ENCODE assay signal across 8 cellular contexts in genomic region chr3:9769426-9770275, GRCh38. TPM values are rescaled to one million over a fixed set of nuclear protein-coding genes. Genes with fewer than 3 reads are reported as not detected.
DNase-seq lines count a peak whose midpoint lies in the region; ATAC-seq and TF ChIP-seq lines count a peak whose summit lies in the region.

Gene CAMK1 (minus strand): TSS chr3:9769947. CDS start chr3:9767749, 2,198 bp downstream.

- peak within 1 kb of the TSS; percentile 72 for H3K4me3 Mint-ChIP-seq in activated naive CD8-positive, alpha-beta T cell

- peaks cover 3% of the 10 kb centered on the region for H3K36me3 ChIP-seq in neuron (ENCODE audit: insufficient read depth, low read length)
- peaks cover 0 to 15% (median 12%) of the 10 kb centered on the region in 3 donors for H3K36me3 ChIP-seq in tibial artery

- H3K27me3 ChIP-seq in neuron (ENCODE audit: insufficient read depth, low read length) (no peaks in the 10 kb centered on the region), tibial artery (no peaks in the 10 kb centered on the region)

- TF ChIP-seq CTCF in GM12864 (IDR thresholded peaks at IDR 0.05; ENCODE audit: low read depth, low read length, missing control alignments) (no peak), tibial artery (IDR thresholded peaks at IDR 0.05) (no peak)

- peaks cover 15% of the 10 kb centered on the region for H3K4me1 Mint-ChIP-seq in activated naive CD8-positive, alpha-beta T cell (ENCODE audit: low read depth)

- intact Hi-C loops in tibial artery (cut with DNase I; ENCODE audit: low total_unique reads) = loop anchor here (2.0 kb wide), 1 partner anchor 23 kb away; the partner anchor contains the start of genes ARPC4 and TADA3

- ATAC-seq in HG03039 (IDR thresholded peaks at IDR 0.05; ENCODE audit: unreplicated experiment) (peak; percentile 72), GM18867 (IDR thresholded peaks at IDR 0.05; ENCODE audit: unreplicated experiment) (no peak)

- peak within 1 kb of the TSS; percentile 41 for H3K4me3 ChIP-seq in GM12864 (ENCODE audit: low read depth, low read length)
- peak within 1 kb of the TSS; percentile 25 for H3K4me3 ChIP-seq in neuron (ENCODE audit: low read length)
- peak within 1 kb of the TSS; percentile 68 to 76 for H3K4me3 ChIP-seq in tibial artery

- H3K4me1 ChIP-seq in neuron (ENCODE audit: insufficient read depth, low read length) = no peaks in the 10 kb centered on the region
- peaks cover 0 to 38% (median 25%) of the 10 kb centered on the region in 4 donors for H3K4me1 ChIP-seq in tibial artery

- no peaks in the 10 kb centered on the region for H3K9me3 Mint-ChIP-seq in activated naive CD8-positive, alpha-beta T cell (ENCODE audit: low read depth)

- H3K36me3 Mint-ChIP-seq in activated naive CD8-positive, alpha-beta T cell = no peaks in the 10 kb centered on the region

- peak within 1 kb of the TSS; percentile 87 to 93 for H3K27ac ChIP-seq in tibial artery

- no peaks in the 10 kb centered on the region for H3K27me3 Mint-ChIP-seq in activated naive CD8-positive, alpha-beta T cell

- peak within 1 kb of the TSS; percentile 54 for H3K27ac Mint-ChIP-seq in activated naive CD8-positive, alpha-beta T cell

- H3K9me3 ChIP-seq in neuron (ENCODE audit: low read length) = no peaks in the 10 kb centered on the region
- H3K9me3 ChIP-seq in tibial artery = no peaks in the 10 kb centered on the region

- no peak for DNase-seq in GM12864 (ENCODE audit: low read depth)
- peak; percentile 35 to 74 for DNase-seq in SHP77 (lab: John Stamatoyannopoulos, UW)
- no peak for DNase-seq in glomerular endothelial cell (ENCODE audit: extremely low read depth, low read depth, low spot score)
- peak; percentile 85 to 92 for DNase-seq in tibial artery

- H2AFZ ChIP-seq in neuron (ENCODE audit: low read depth, low read length) = no peak within 1 kb of the TSS

RNA-seq across cellular contexts. Expression of gene CAMK1, which starts in this region (rescaled TPM):
- total RNA-seq in glomerular endothelial cell = 16.5 and 28.8 TPM in 2 replicates

Comparison
In these comparisons a context has a peak if more than half of its experiments do, and no peak if none do; other contexts are left out.
1. DNase-seq: peak in SHP77 (2 of 2) and tibial artery (2 of 2); none in GM12864 (single experiment) and glomerular endothelial cell (single experiment).
2. Peak in every context shown above with its lines, with median percentiles within 50 percentile points of each other: H3K4me3 ChIP-seq.